In the genomic region with DNA sequence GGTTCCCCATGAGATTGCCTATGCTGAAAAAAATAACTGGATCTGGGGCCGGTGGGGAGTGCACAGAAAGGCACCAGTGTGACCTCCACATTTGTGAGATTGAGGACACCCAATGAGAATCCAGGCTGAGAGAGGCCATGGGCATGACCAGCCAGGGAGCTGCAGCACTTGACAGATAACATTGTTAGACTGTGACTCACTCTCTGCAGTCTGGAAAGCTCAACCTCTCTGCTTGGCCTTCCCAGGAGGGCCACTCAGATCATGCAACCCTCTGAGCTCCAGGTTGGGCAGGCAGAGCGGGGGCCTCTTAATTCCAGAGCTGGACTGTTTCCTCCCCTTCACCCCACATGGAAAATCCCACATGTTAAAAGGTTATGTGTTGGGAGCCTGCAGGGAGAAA, we compare ENCODE assay signal across 1 cellular context.
TF ChIP-seq lines count a peak whose summit lies in the region.

No MANE protein-coding gene starts in this region.

TF ChIP-seq in HEK293, 187 proteins besides CTCF, POLR2A, EP300 and RAD21 (continued from another document):
- TF ChIP-seq, protein P1, sequence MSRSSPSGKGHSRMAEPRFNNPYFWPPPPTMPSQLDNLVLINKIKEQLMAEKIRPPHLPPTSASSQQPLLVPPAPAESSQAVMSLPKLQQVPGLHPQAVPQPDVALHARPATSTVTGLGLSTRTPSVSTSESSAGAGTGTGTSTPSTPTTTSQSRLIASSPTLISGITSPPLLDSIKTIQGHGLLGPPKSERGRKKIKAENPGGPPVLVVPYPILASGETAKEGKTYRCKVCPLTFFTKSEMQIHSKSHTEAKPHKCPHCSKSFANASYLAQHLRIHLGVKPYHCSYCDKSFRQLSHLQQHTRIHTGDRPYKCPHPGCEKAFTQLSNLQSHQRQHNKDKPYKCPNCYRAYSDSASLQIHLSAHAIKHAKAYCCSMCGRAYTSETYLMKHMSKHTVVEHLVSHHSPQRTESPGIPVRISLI (tag by site-specific recombination; IDR thresholded peaks at IDR 0.05): no peak
- TF ChIP-seq ZNF426 (tag by site-specific recombination; IDR thresholded peaks at IDR 0.05) (no peak), KLF1 (tag by site-specific recombination; IDR thresholded peaks at IDR 0.05) (no peak), ZIC2 (tag by site-specific recombination; IDR thresholded peaks at IDR 0.05) (peak; percentile 62), ZNF654 (tag by site-specific recombination; IDR thresholded peaks at IDR 0.05; ENCODE audit: low read depth) (no peak), ZNF777 (tag by site-specific recombination; IDR thresholded peaks at IDR 0.05; ENCODE audit: borderline replicate concordance) (no peak), ZNF335 (tag by site-specific recombination; conservative IDR thresholded peaks at IDR 0.05) (peak; percentile 32; the same call in 1 of the 2 replicates), EGR2 (tag by site-specific recombination; IDR thresholded peaks at IDR 0.05; ENCODE audit: low read depth) (no peak), ZBTB7A (tag by site-specific recombination; IDR thresholded peaks at IDR 0.05; ENCODE audit: low read depth) (no peak), ZBTB20 (tag by site-specific recombination; IDR thresholded peaks at IDR 0.05) (no peak)
- TF ChIP-seq, protein P2, sequence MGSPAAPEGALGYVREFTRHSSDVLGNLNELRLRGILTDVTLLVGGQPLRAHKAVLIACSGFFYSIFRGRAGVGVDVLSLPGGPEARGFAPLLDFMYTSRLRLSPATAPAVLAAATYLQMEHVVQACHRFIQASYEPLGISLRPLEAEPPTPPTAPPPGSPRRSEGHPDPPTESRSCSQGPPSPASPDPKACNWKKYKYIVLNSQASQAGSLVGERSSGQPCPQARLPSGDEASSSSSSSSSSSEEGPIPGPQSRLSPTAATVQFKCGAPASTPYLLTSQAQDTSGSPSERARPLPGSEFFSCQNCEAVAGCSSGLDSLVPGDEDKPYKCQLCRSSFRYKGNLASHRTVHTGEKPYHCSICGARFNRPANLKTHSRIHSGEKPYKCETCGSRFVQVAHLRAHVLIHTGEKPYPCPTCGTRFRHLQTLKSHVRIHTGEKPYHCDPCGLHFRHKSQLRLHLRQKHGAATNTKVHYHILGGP (tag by site-specific recombination; IDR thresholded peaks at IDR 0.05): no peak
